11 cellular contexts compared by ENCODE assay signal in genomic region chr11:64450168-64450560, GRCh38.
DNase-seq lines count a peak whose midpoint lies in the region; ATAC-seq and TF ChIP-seq lines count a peak whose summit lies in the region.
"Had no signal": no experiment of that assay in that cellular context is flagged by ENCODE, and none has a peak within 500 bp of the region (broad histone marks: within the 10 kb centered on the region; RNA-seq: fewer than 3 reads in every experiment).

No MANE protein-coding gene starts in this region.

- no peaks in the 10 kb centered on the region; a peak in 1 of 22 replicates for H4K20me1 ChIP-seq in BLaER1 treated with 17β-estradiol and CSF1 and Interleukin-3, amounts not matched to agents 10 nM and 100 nM
- no peaks in the 10 kb centered on the region for H4K20me1 ChIP-seq in HCT116 (ENCODE audit: insufficient read depth)

- H3K27me3 ChIP-seq in BLaER1 treated with 17β-estradiol and CSF1 and Interleukin-3, amounts not matched to agents 10 nM and 100 nM, result no peaks in the 10 kb centered on the region; a peak in 1 of 22 replicates
- no peaks in the 10 kb centered on the region for H3K27me3 ChIP-seq in HCT116 (ENCODE audit: insufficient read depth, low read length)

- H3K36me3 ChIP-seq in BLaER1 treated with 17β-estradiol and CSF1 and Interleukin-3, amounts not matched to agents 10 nM and 100 nM, result no peaks in the 10 kb centered on the region
- H3K36me3 ChIP-seq in HCT116 (ENCODE audit: control insufficient read depth in 1 of 2, insufficient read depth in 2 of 2, low read length in 2 of 2), result no peaks in the 10 kb centered on the region

- H3K4me1 Mint-ChIP-seq in brain, result peaks cover 34% of the 10 kb centered on the region

- no peak for DNase-seq in HCT116 (ENCODE audit: low read depth, low spot score)
- DNase-seq in posterior vena cava (ENCODE audit: low spot score), result peak; percentile 5
- DNase-seq in NCI-H510A treated with DMSO at 0.1 percent for 48 hours (lab: John Stamatoyannopoulos, UW), result no peak
- DNase-seq in medulla oblongata (ENCODE audit: extremely low spot score), result no peak
- DNase-seq: SIG-M5 had no signal

- peak overlapping the region in 2 of 5 experiments; percentile 24 to 90 for H3K27ac Mint-ChIP-seq in brain

- POLR2A ChIA-PET in HCT116 (lab: Charles Lee), result no interaction called here

- H3K9me3 ChIP-seq in BLaER1 treated with 17β-estradiol and CSF1 and Interleukin-3, amounts not matched to agents 10 nM and 100 nM (replicated peaks in 1 of 11), result 0 out of 22 replicates have a peak, but pooled peaks cover 0 to 1% (median 0%) of the 10 kb centered on the region in 11 experiments
- H3K9me3 ChIP-seq in HCT116 (ENCODE audit: control insufficient read depth in 1 of 2, insufficient read depth in 1 of 2, low read depth in 1 of 2, low read length in 2 of 2), result no peaks in the 10 kb centered on the region

- no peak for TF ChIP-seq RAD21 in HCT116 (IDR thresholded peaks at IDR 0.05; ENCODE audit: low read depth)

- intact Hi-C loops in HCT116 (cut with micrococcal nuclease) (no loop called here), posterior vena cava (cut with DNase I) (loop anchor here (5.0 to 10.0 kb wide), 2 partner anchors 195 to 202 kb away; no protein-coding TSS in a partner anchor)

- H3K9me2 ChIP-seq in HCT116 (ENCODE audit: insufficient read depth), result no peaks in the 10 kb centered on the region

- H3K27me3 Mint-ChIP-seq in brain, result peaks cover 2% of the 10 kb centered on the region

- CTCF ChIA-PET in HCT116 (lab: Charles Lee), result interaction anchor here (0.6 to 3.2 kb wide), 26 partner anchors 8 to 329 kb away, joined by 3 to 51 read pairs (median 7); partner anchors contain the start of gene SF1

- peak overlapping the region in 10 of 11 experiments; percentile 92 to 99 (median 98); a peak in 20 of 22 replicates for H3K4me2 ChIP-seq in BLaER1 treated with 17β-estradiol and CSF1 and Interleukin-3, amounts not matched to agents 10 nM and 100 nM
- peak overlapping the region; percentile 97; the same call in 1 of the 2 replicates for H3K4me2 ChIP-seq in HCT116 (ENCODE audit: low read length)

- RAD21 ChIA-PET in HCT116 (lab: Charles Lee; ENCODE audit: low non-redundant PET in 1 of 2, low total read pairs in 2 of 2, uncharacterized antibody in 2 of 2, unreplicated experiment in 2 of 2), result interaction anchor here (0.5 to 1.4 kb wide), 4 partner anchors 10 to 238 kb away, joined by 3 to 6 read pairs (median 4); no protein-coding TSS in a partner anchor

- H2AFZ ChIP-seq in HCT116 (ENCODE audit: low read depth, low read length, poor library complexity, severe bottlenecking), result no peak overlapping the region

- TF ChIP-seq CTCF in HCT116 (IDR thresholded peaks at IDR 0.05 in 2 of 3, conservative IDR thresholded peaks at IDR 0.05 in 1 of 3; ENCODE audit: borderline replicate concordance in 1 of 3, insufficient read depth in 1 of 3, low read depth in 2 of 3, low read length in 2 of 3), result no peak
- no peak for TF ChIP-seq CTCF in brain (conservative IDR thresholded peaks at IDR 0.05)

- peak overlapping the region; percentile 27 to 88 (median 83) for H3K4me3 Mint-ChIP-seq in brain

- H3K36me3 Mint-ChIP-seq in brain, result no peaks in the 10 kb centered on the region

- no TSS peak for BruUV-seq in HCT116 (replicated peaks; lab: Mats Ljungman, UMichigan)

- H3K79me2 ChIP-seq in HCT116 (ENCODE audit: insufficient read depth, low read length), result no peaks in the 10 kb centered on the region

- TF ChIP-seq POLR2A in HCT116 (IDR thresholded peaks at IDR 0.05; ENCODE audit: borderline replicate concordance, extremely low read depth, insufficient read depth, insufficient read length), result no peak

- peaks cover 0 to 8% (median 4%) of the 10 kb centered on the region in 5 experiments for H3K9me3 Mint-ChIP-seq in brain

- H3K4me1 ChIP-seq in BLaER1 treated with 17β-estradiol and CSF1 and Interleukin-3, amounts not matched to agents 10 nM and 100 nM, result peaks cover 39 to 60% (median 51%) of the 10 kb centered on the region in 10 experiments
- peaks cover 14 to 23% of the 10 kb centered on the region in 2 experiments for H3K4me1 ChIP-seq in HCT116 (ENCODE audit: control insufficient read depth in 1 of 2, insufficient read depth in 2 of 2, low read length in 2 of 2)

- 0 out of 22 replicates have a peak overlapping the region, but pooled peaks of 1 of the 11 experiments have one; percentile 53 for H3K9ac ChIP-seq in BLaER1 treated with 17β-estradiol and CSF1 and Interleukin-3, amounts not matched to agents 10 nM and 100 nM
- H3K9ac ChIP-seq in HCT116 (ENCODE audit: low read length), result no peak overlapping the region

- no peak overlapping the region; a peak in 1 of 20 replicates for H3K4me3 ChIP-seq in BLaER1 treated with 17β-estradiol and CSF1 and Interleukin-3, amounts not matched to agents 10 nM and 100 nM
- H3K4me3 ChIP-seq in HCT116 (replicated peaks in 1 of 2; ENCODE audit: low read depth in 1 of 2, low read length in 2 of 2), result peak overlapping the region in 1 of 2 experiments; percentile 59; a peak in 1 of 4 replicates
- H3K4me3 ChIP-seq: SK-N-MC had no signal

- no peak for ATAC-seq in HCT116
- ATAC-seq in GM18498 (IDR thresholded peaks at IDR 0.05; ENCODE audit: unreplicated experiment), result no peak
- no peak for ATAC-seq in GM18909 (IDR thresholded peaks at IDR 0.05; ENCODE audit: poor library complexity, unreplicated experiment)

- no peak overlapping the region for H3K27ac ChIP-seq in BLaER1 treated with 17β-estradiol and CSF1 and Interleukin-3, amounts not matched to agents 10 nM and 100 nM
- H3K27ac ChIP-seq in HCT116 (ENCODE audit: low read depth, low read length), result no peak overlapping the region
- H3K27ac ChIP-seq: C4-2B, SK-N-MC had no signal

TF ChIP-seq in HCT116, 20 proteins besides CTCF, POLR2A, EP300 and RAD21:
- TF ChIP-seq JUND (IDR thresholded peaks at IDR 0.05) (no peak), SRF (IDR thresholded peaks at IDR 0.05; ENCODE audit: low read depth) (no peak)
